12 cellular contexts compared by ENCODE assay signal in the genomic region with DNA sequence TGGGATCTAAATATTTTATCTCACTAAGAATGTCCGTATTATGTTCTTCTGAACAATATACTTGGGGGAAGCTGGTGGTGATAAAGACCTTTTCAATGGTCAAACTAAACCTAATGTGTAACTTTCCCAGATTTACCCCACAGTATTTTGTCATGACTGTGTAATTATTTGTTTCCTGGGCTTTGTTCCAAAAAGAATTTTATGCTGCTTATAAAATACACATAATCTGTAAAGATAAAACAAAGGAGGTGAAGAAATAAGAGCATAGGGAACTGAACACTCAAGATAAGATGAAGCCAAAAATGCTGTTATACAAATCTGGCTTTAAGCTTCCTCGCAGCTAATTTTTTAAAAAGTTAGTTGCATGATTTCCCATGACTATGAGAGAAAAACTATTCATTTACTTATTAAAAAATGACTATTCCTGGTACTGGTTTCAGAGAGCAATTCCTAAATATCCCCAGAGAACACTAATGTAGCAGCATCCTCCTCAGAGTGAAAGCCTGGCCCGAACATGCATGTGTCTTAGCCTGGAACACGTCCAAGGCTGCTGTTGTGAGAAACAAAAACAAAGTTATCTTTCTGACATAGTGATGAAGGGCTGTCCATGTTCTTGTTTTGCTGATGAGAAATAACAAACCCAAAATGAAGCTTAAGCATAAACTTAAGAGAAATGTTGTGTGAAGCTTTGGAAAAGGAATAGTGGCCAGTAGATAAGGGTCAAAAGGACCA. TPM values are rescaled to one million over a fixed set of nuclear protein-coding genes. Genes with fewer than 3 reads are reported as not detected.
DNase-seq lines count a peak whose midpoint lies in the region; ATAC-seq and TF ChIP-seq lines count a peak whose summit lies in the region.
"Had no signal": no experiment of that assay in that cellular context is flagged by ENCODE, and none has a peak within 500 bp of the region (broad histone marks: within the 10 kb centered on the region; RNA-seq: fewer than 3 reads in every experiment).

No MANE protein-coding gene starts in this region.

- CTCF ChIA-PET in CD8-positive, alpha-beta T cell (lab: Charles Lee): interaction anchor here (2.2 kb wide), 1 partner anchor 60 kb away, joined by 7 read pairs; no protein-coding TSS in a partner anchor

- intact Hi-C loops in aorta (cut with DNase I): no loop called here
- intact Hi-C loops in CD8-positive, alpha-beta T cell (cut with DNase I, micrococcal nuclease): no loop called here

- peak overlapping the region in 1 of 2 donors; percentile 9 for H3K4me3 ChIP-seq in cardiac fibroblast (replicated peaks in 1 of 2; ENCODE audit: low read depth in 2 of 2, low read length in 2 of 2)
- H3K4me3 ChIP-seq in aorta (ENCODE audit: low read length in 2 of 2): no peak overlapping the region
- no peak overlapping the region for H3K4me3 ChIP-seq in CD8-positive, alpha-beta T cell (ENCODE audit: low read depth, low read length)

- H3K27me3 Mint-ChIP-seq in CD8-positive, alpha-beta T cell (ENCODE audit: low read depth): peaks cover 4% of the 10 kb centered on the region
- H3K27me3 Mint-ChIP-seq: type B pancreatic cell had no signal

- H3K27ac Mint-ChIP-seq in CD8-positive, alpha-beta T cell: no peak overlapping the region
- H3K27ac Mint-ChIP-seq: activated naive CD8-positive, alpha-beta T cell; type B pancreatic cell had no signal

- DNase-seq in NCI-H446 (lab: John Stamatoyannopoulos, UW): peak; percentile 20 to 44
- DNase-seq in NCI-H446 treated with DMSO at 0.1 percent for 48 hours (lab: John Stamatoyannopoulos, UW): no peak
- DNase-seq in cardiac fibroblast (ENCODE audit: low read depth in 2 of 2): peak; percentile 76 to 86
- DNase-seq in left lobe of liver (ENCODE audit: low spot score): peak; percentile 49
- DNase-seq in aorta: no peak
- no peak for DNase-seq in stimulated activated naive CD8-positive, alpha-beta T cell treated with anti-CD3 and anti-CD28 coated beads, Interleukin-15, Interleukin-2, amounts not matched to agents 100 U/mL and 50 U/mL, for 24 hours
- no peak for DNase-seq in CD8-positive, alpha-beta T cell
- no peak for DNase-seq in kidney glomerular epithelial cell (lab: John Stamatoyannopoulos, UW)
- DNase-seq: Kasumi-1, T-helper 1 cell had no signal

- H3K36me3 ChIP-seq in aorta (ENCODE audit: control insufficient read depth in 1 of 2, insufficient read depth in 2 of 2, low read length in 1 of 2): no peaks in the 10 kb centered on the region
- H3K36me3 ChIP-seq in CD8-positive, alpha-beta T cell (ENCODE audit: insufficient read depth, low read length): no peaks in the 10 kb centered on the region

- H3K9me3 Mint-ChIP-seq in CD8-positive, alpha-beta T cell: peaks cover 5% of the 10 kb centered on the region
- H3K9me3 Mint-ChIP-seq: type B pancreatic cell had no signal

- H3K4me1 Mint-ChIP-seq in CD8-positive, alpha-beta T cell (ENCODE audit: low read depth): no peaks in the 10 kb centered on the region

- POLR2A ChIA-PET in CD8-positive, alpha-beta T cell (lab: Charles Lee): no interaction called here

- H3K36me3 Mint-ChIP-seq in CD8-positive, alpha-beta T cell: no peaks in the 10 kb centered on the region
- H3K36me3 Mint-ChIP-seq: activated naive CD8-positive, alpha-beta T cell had no signal

- WGBS in aorta, 2 donors: 13 to 20% methylated on average over 4 of the region's 4 CpGs

- no peaks in the 10 kb centered on the region for H3K9me3 ChIP-seq in aorta (ENCODE audit: control insufficient read depth, low read length)
- no peaks in the 10 kb centered on the region for H3K9me3 ChIP-seq in CD8-positive, alpha-beta T cell (ENCODE audit: low read length)

- ATAC-seq in left lobe of liver (peak; percentile 49), aorta (ENCODE audit: low FRiP score) (peak; percentile 79)
- ATAC-seq in stimulated activated naive CD8-positive, alpha-beta T cell treated with anti-CD3 and anti-CD28 coated beads, Interleukin-15, Interleukin-2, amounts not matched to agents 100 U/mL and 50 U/mL, for 24 hours: no peak
- ATAC-seq in CD8-positive, alpha-beta T cell: no peak

- peaks cover 0 to 3% of the 10 kb centered on the region in 2 donors for H3K4me1 ChIP-seq in aorta (ENCODE audit: control insufficient read depth in 1 of 2, insufficient read depth in 2 of 2, low read length in 2 of 2)
- no peaks in the 10 kb centered on the region for H3K4me1 ChIP-seq in CD8-positive, alpha-beta T cell (ENCODE audit: insufficient read depth, low read length)

- H3K27ac ChIP-seq in aorta (ENCODE audit: low read depth in 1 of 2, low read length in 2 of 2): no peak overlapping the region
- H3K27ac ChIP-seq in CD8-positive, alpha-beta T cell (ENCODE audit: low read depth, low read length): no peak overlapping the region

- no peak for TF ChIP-seq CTCF in cardiac fibroblast (IDR thresholded peaks at IDR 0.05; ENCODE audit: low read depth, low read length)
- TF ChIP-seq CTCF in CD8-positive, alpha-beta T cell (IDR thresholded peaks at IDR 0.05): no peak

- no peaks in the 10 kb centered on the region for H3K27me3 ChIP-seq in aorta (ENCODE audit: control insufficient read depth in 1 of 2, insufficient read depth in 2 of 2, low read length in 1 of 2)
- H3K27me3 ChIP-seq in CD8-positive, alpha-beta T cell (ENCODE audit: insufficient read depth, low read length): no peaks in the 10 kb centered on the region

- H3K4me3 Mint-ChIP-seq in CD8-positive, alpha-beta T cell: no peak overlapping the region
- H3K4me3 Mint-ChIP-seq: activated naive CD8-positive, alpha-beta T cell; type B pancreatic cell had no signal

RNA-seq across cellular contexts. Expression of a gene that starts 33.9 kb away (rescaled TPM):
- total RNA-seq in left lobe of liver (44.4 TPM), aorta (10 to 100 TPM; 32.1 to 43.4 TPM)
- 10 to 100 TPM; 26.4 to 41.5 TPM for polyA plus RNA-seq in aorta
- 10 to 100 TPM; 56.0 to 56.6 TPM for total RNA-seq in CD8-positive, alpha-beta T cell

Comparison
In these comparisons a context has a peak if more than half of its experiments do, and no peak if none do; other contexts are left out.
1. DNase-seq: peak in NCI-H446 (2 of 2), cardiac fibroblast (2 of 2) and left lobe of liver (single experiment); none in NCI-H446 treated with DMSO at 0.1 percent for 48 hours (single experiment), aorta (0 of 2), stimulated activated naive CD8-positive, alpha-beta T cell treated with anti-CD3 and anti-CD28 coated beads, Interleukin-15, Interleukin-2, amounts not matched to agents 100 U/mL and 50 U/mL, for 24 hours (single experiment), CD8-positive, alpha-beta T cell (0 of 7) and kidney glomerular epithelial cell (single experiment).
2. ATAC-seq: peak in left lobe of liver (single experiment) and aorta (single experiment); none in stimulated activated naive CD8-positive, alpha-beta T cell treated with anti-CD3 and anti-CD28 coated beads, Interleukin-15, Interleukin-2, amounts not matched to agents 100 U/mL and 50 U/mL, for 24 hours (single experiment) and CD8-positive, alpha-beta T cell (single experiment).